In the genomic region with DNA sequence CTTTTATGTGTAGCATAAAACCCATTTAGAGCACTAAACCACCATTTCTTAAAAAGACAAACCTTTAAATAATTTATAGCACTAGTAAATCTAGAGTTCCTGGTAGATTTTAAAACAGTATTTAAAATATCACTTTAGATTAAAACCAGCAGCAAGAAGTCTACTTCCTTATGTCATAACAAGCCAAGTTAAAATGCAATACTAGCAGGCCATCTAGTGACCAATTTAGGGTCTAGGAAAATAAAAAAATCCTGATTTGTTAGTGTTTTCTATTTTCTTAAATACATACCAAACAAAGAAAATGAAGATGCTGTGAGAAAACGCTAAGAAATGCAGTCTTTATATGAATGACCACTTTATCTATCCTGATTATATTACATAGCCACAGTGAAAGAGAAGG, we compare ENCODE assay signal across 11 cellular contexts. TPM values are rescaled to one million over a fixed set of nuclear protein-coding genes. Genes with fewer than 3 reads are reported as not detected.
DNase-seq lines count a peak whose midpoint lies in the region; ATAC-seq and TF ChIP-seq lines count a peak whose summit lies in the region.
"Had no signal": no experiment of that assay in that cellular context is flagged by ENCODE, and none has a peak within 500 bp of the region (broad histone marks: within the 10 kb centered on the region; RNA-seq: fewer than 3 reads in every experiment).

No MANE protein-coding gene starts in this region.

- H3K27ac ChIP-seq in H9 (ENCODE audit: insufficient read length, low read depth, low read length), result no peak overlapping the region
- H3K27ac ChIP-seq in PC-3 (ENCODE audit: low read length), result no peak overlapping the region
- H3K27ac ChIP-seq in fibroblast of lung (ENCODE audit: insufficient read depth, low read length), result no peak overlapping the region

- H4K20me1 ChIP-seq in H9 (ENCODE audit: control insufficient read depth, insufficient read depth, insufficient read length), result no peaks in the 10 kb centered on the region
- no peaks in the 10 kb centered on the region for H4K20me1 ChIP-seq in PC-3 (ENCODE audit: low read length)
- H4K20me1 ChIP-seq in fibroblast of lung (ENCODE audit: control insufficient read depth, extremely low read depth, insufficient read depth, low read length), result no peaks in the 10 kb centered on the region

- no peak overlapping the region for H4K5ac ChIP-seq in H9 (ENCODE audit: insufficient read length, low read depth, low read length)

- H3F3A ChIP-seq in PC-3 (ENCODE audit: low read length, unreplicated experiment), result no peaks in the 10 kb centered on the region

- no peaks in the 10 kb centered on the region for H3K23me2 ChIP-seq in H9 (ENCODE audit: insufficient read length, low read depth, low read length, poor library complexity, severe bottlenecking)

- H3K36me3 Mint-ChIP-seq in H9 (ENCODE audit: insufficient read depth in 1 of 3, low read depth in 3 of 3), result peaks cover 4 to 8% (median 5%) of the 10 kb centered on the region in 3 experiments; a peak in 4 of 7 replicates

- H3T11ph ChIP-seq in H9 (ENCODE audit: low read length), result no peak overlapping the region

- H3K4me1 Mint-ChIP-seq in H9, result peaks cover 8 to 13% of the 10 kb centered on the region in 2 experiments; a peak in 3 of 4 replicates

- no peak overlapping the region for H2BK120ac ChIP-seq in H9 (ENCODE audit: low read depth, low read length, poor library complexity, severe bottlenecking)

- CTCF ChIA-PET in PC-3 (lab: Charles Lee), result no interaction called here

- H3K27me3 ChIP-seq in H9 (ENCODE audit: insufficient read depth, low read length) (no peaks in the 10 kb centered on the region), PC-3 (ENCODE audit: low read length) (no peaks in the 10 kb centered on the region), fibroblast of lung (ENCODE audit: control insufficient read depth, insufficient read depth, low read length) (no peaks in the 10 kb centered on the region)

- POLR2A ChIA-PET in PC-3 (lab: Charles Lee; ENCODE audit: unreplicated experiment), result no interaction called here

- no peak overlapping the region for H3K23ac ChIP-seq in H9 (ENCODE audit: insufficient read length, low read depth, low read length)

- no peak overlapping the region for H2BK5ac ChIP-seq in H9 (ENCODE audit: insufficient read length, low read length)

- no TSS peak for BruUV-seq in PC-3 (replicated peaks; lab: Mats Ljungman, UMichigan)

- no peak overlapping the region for H2BK15ac ChIP-seq in H9 (ENCODE audit: low read depth, low read length)

- H3K4me3 ChIP-seq in PC-3 (ENCODE audit: low read length), result no peak overlapping the region
- H3K4me3 ChIP-seq in fibroblast of lung (replicated peaks in 1 of 4; ENCODE audit: control extremely low read depth in 1 of 4, insufficient read depth in 1 of 4, low read depth in 3 of 4, low read length in 4 of 4), result no peak overlapping the region

- H3K9me2 ChIP-seq in PC-3 (replicated peaks; ENCODE audit: low read length), result no peaks in the 10 kb centered on the region

- H2AFZ ChIP-seq in H9 (ENCODE audit: low read length) (no peak overlapping the region), PC-3 (ENCODE audit: low read length) (no peak overlapping the region), fibroblast of lung (ENCODE audit: low read length) (no peak overlapping the region)

- H3K79me2 ChIP-seq in H9 (ENCODE audit: insufficient read depth, low read length) (no peaks in the 10 kb centered on the region), PC-3 (ENCODE audit: low read length) (no peaks in the 10 kb centered on the region), fibroblast of lung (ENCODE audit: control insufficient read depth, insufficient read depth, low read length) (no peaks in the 10 kb centered on the region)

- no peak overlapping the region for H3K9ac ChIP-seq in H9 (ENCODE audit: extremely low read depth, insufficient read length, low read length)
- H3K9ac ChIP-seq in PC-3 (ENCODE audit: low read length), result no peak overlapping the region
- H3K9ac ChIP-seq in fibroblast of lung (ENCODE audit: insufficient read depth, low read length), result no peak overlapping the region

- ATAC-seq in PC-3 (0 out of 2 replicates have a peak, but pooled peaks have one; percentile 20), sciatic nerve (peak; percentile 56), GM19395 (IDR thresholded peaks at IDR 0.05; ENCODE audit: unreplicated experiment) (no peak), HG02852 (IDR thresholded peaks at IDR 0.05; ENCODE audit: unreplicated experiment) (no peak)

- no peak overlapping the region for H3K4ac ChIP-seq in H9 (ENCODE audit: low read depth, low read length)

- H3K56ac ChIP-seq in H9 (ENCODE audit: insufficient read length, low read depth, low read length), result no peak overlapping the region

- peak; percentile 49; the same call in 2 of the 3 replicates for TF ChIP-seq CTCF in H9 (conservative IDR thresholded peaks at IDR 0.05)
- peak; percentile 45 for TF ChIP-seq CTCF in PC-3 (conservative IDR thresholded peaks at IDR 0.05; ENCODE audit: low read depth, low read length)
- peak; percentile 23 to 49 for TF ChIP-seq CTCF in fibroblast of lung (conservative IDR thresholded peaks at IDR 0.05 in 1 of 2, IDR thresholded peaks at IDR 0.05 in 1 of 2; ENCODE audit: low read depth in 1 of 2, low read length in 2 of 2)
- TF ChIP-seq CTCF in GM20000 (IDR thresholded peaks at IDR 0.05; ENCODE audit: extremely low read depth, missing control alignments), result no peak

- no peak overlapping the region for H3K4me2 ChIP-seq in H9 (ENCODE audit: insufficient read depth, insufficient read length, low read length)
- H3K4me2 ChIP-seq in PC-3 (ENCODE audit: low read length), result no peak overlapping the region
- no peak overlapping the region for H3K4me2 ChIP-seq in fibroblast of lung (ENCODE audit: extremely low read depth, insufficient read depth, low read length)

- H2BK20ac ChIP-seq in H9 (ENCODE audit: low read depth, low read length, poor library complexity, severe bottlenecking), result no peak overlapping the region

- H3K9me3 Mint-ChIP-seq in H9, result no peaks in the 10 kb centered on the region

- no peak overlapping the region for H3K14ac ChIP-seq in H9 (ENCODE audit: insufficient read depth, low read length)

- intact Hi-C loops in PC-3 (cut with micrococcal nuclease) (loop anchor here (5.0 kb wide), 1 partner anchor 71 kb away; no protein-coding TSS in a partner anchor), sciatic nerve (cut with DNase I) (no loop called here)

- H2AK5ac ChIP-seq in H9 (ENCODE audit: insufficient read length, low read length), result no peak overlapping the region

- no peak overlapping the region for H2BK12ac ChIP-seq in H9 (ENCODE audit: insufficient read length, low read depth, low read length)

- no peak overlapping the region for H4K91ac ChIP-seq in H9 (ENCODE audit: insufficient read length, low read depth, low read length)

- H3K9me3 ChIP-seq in H9 (ENCODE audit: control insufficient read depth, low read depth, low read length) (no peaks in the 10 kb centered on the region), PC-3 (ENCODE audit: low read length) (no peaks in the 10 kb centered on the region), fibroblast of lung (ENCODE audit: control insufficient read depth, insufficient read depth, low read depth, low read length) (no peaks in the 10 kb centered on the region)

- no peak overlapping the region; a peak in 1 of 7 replicates for H3K27ac Mint-ChIP-seq in H9

- H3K79me1 ChIP-seq in H9 (ENCODE audit: insufficient read depth, low read depth, low read length, poor library complexity, severe bottlenecking), result no peaks in the 10 kb centered on the region

- H3K4me3 Mint-ChIP-seq in H9, result no peak overlapping the region

- H4K8ac ChIP-seq in H9 (replicated peaks; ENCODE audit: insufficient read length, low read depth, low read length), result no peak overlapping the region

- WGBS in H9 (ENCODE audit: extremely low coverage, insufficient read length, low lambda C conversion rate), result no CpG with 5 or more reads among the region's 1 CpG

- no peak overlapping the region for H3K18ac ChIP-seq in H9 (ENCODE audit: insufficient read length, low read depth, low read length)

- peaks cover 2% of the 10 kb centered on the region; the same call in 1 of the 2 replicates for H3K4me1 ChIP-seq in H9 (ENCODE audit: insufficient read depth, low read length)
- H3K4me1 ChIP-seq in PC-3 (ENCODE audit: insufficient read depth, low read length), result no peaks in the 10 kb centered on the region
- no peaks in the 10 kb centered on the region for H3K4me1 ChIP-seq in fibroblast of lung (ENCODE audit: control insufficient read depth, extremely low read depth, insufficient read depth, low read length)

- H3K27me3 Mint-ChIP-seq in H9 (ENCODE audit: low read depth), result no peaks in the 10 kb centered on the region

- no peaks in the 10 kb centered on the region; the same call in 1 of the 2 replicates for H3K36me3 ChIP-seq in PC-3 (ENCODE audit: low read depth, low read length)
- no peaks in the 10 kb centered on the region for H3K36me3 ChIP-seq in fibroblast of lung (ENCODE audit: control insufficient read depth, insufficient read depth, low read length)

- DNase-seq in H9 (no peak), PC-3 (peak; percentile 23), fibroblast of lung (ENCODE audit: low read depth in 2 of 2) (peak; percentile 29 to 63), sciatic nerve (ENCODE audit: low spot score) (no peak), cerebellum (ENCODE audit: low spot score) (no peak), GM20000 (ENCODE audit: low spot score) (no peak)
- DNase-seq: activated CD8-positive, alpha-beta memory T cell treated with anti-CD3 and anti-CD28 coated beads for 24 hours; hypothalamus; stimulated activated CD4-positive, alpha-beta T cell treated with anti-CD3 and anti-CD28 coated beads, Interleukin-4, amount 100 ng/mL, for 24 hours had no signal

RNA-seq across cellular contexts. Expression of a gene that starts 53.9 kb away (rescaled TPM):
- 83.6 and 86.3 TPM in 2 replicates for total RNA-seq in H9 (2021)
- total RNA-seq in PC-3 (2014; rRNA removed), result 24.5 and 28.0 TPM in 2 replicates
- total RNA-seq in fibroblast of lung, result 44.9 and 59.9 TPM in 2 replicates
- polyA plus RNA-seq in fibroblast of lung, result 70.3 and 93.6 TPM in 2 replicates
- polyA plus RNA-seq in fibroblast of lung (2012), result 40.1 and 56.1 TPM in 2 replicates
- polyA minus RNA-seq in fibroblast of lung (ENCODE audit: low replicate concordance), result 34.7 and 36.5 TPM in 2 replicates
- total RNA-seq in sciatic nerve, result 52.9 TPM
- total RNA-seq in cerebellum, result 82.0 TPM

Comparison
In these comparisons a context has a peak if more than half of its experiments do, and no peak if none do; other contexts are left out.
1. DNase-seq: peak in PC-3 (single experiment) and fibroblast of lung (2 of 2); none in H9 (single experiment), sciatic nerve (single experiment), cerebellum (single experiment) and GM20000 (single experiment).
2. ATAC-seq: peak in PC-3 (single experiment) and sciatic nerve (single experiment); none in GM19395 (single experiment) and HG02852 (single experiment).